12 cellular contexts compared by ENCODE assay signal in the genomic region with DNA sequence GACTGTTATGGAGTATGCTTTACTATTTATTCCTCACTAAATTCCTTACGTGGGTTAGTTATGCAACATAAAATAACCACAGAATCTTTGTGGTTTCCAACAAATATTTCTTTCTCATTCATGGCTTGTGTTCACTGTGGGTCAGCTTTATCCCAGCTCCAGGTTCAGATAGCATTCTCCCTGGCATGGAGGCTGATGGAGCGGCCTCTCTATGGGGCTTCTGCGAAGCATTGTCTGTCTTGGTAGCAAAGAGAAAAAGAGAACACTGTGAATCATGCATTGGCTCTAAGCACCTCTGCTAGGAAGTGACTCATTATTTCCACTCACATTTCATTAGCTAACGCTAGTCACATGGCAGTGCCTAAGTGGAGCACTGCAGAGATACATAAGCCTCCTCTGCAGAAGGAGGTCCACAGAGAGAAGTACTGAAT.
DNase-seq lines count a peak whose midpoint lies in the region; ATAC-seq and TF ChIP-seq lines count a peak whose summit lies in the region.
"Had no signal": no experiment of that assay in that cellular context is flagged by ENCODE, and none has a peak within 500 bp of the region (broad histone marks: within the 10 kb centered on the region; RNA-seq: fewer than 3 reads in every experiment).

No MANE protein-coding gene starts in this region.

- H2BK5ac ChIP-seq in neuronal stem cell (ENCODE audit: low read length), result no peak overlapping the region

- H3F3A ChIP-seq in GM23248 (ENCODE audit: insufficient read depth), result no peaks in the 10 kb centered on the region

- H3K4me2 ChIP-seq in GM23248 (ENCODE audit: unreplicated experiment) (peak overlapping the region; percentile 10), neuronal stem cell (ENCODE audit: insufficient read depth, low read length, poor library complexity, severe bottlenecking) (no peak overlapping the region)

- no peak overlapping the region for H3K4ac ChIP-seq in neuronal stem cell (ENCODE audit: low read length)

- H2BK15ac ChIP-seq in neuronal stem cell (ENCODE audit: low read length), result no peak overlapping the region

- in situ Hi-C loops in GM23248 (cut with MboI), result no loop called here

- H4K8ac ChIP-seq in neuronal stem cell (ENCODE audit: low read depth, low read length), result no peak overlapping the region

- no peak overlapping the region for H2BK120ac ChIP-seq in neuronal stem cell (ENCODE audit: low read depth, low read length)

- H3K27me3 ChIP-seq in GM23248 (replicated peaks; ENCODE audit: insufficient read depth) (no peaks in the 10 kb centered on the region), neuronal stem cell (ENCODE audit: control insufficient read depth in 3 of 3, insufficient read depth in 3 of 3, low read depth in 1 of 3, low read length in 3 of 3) (no peaks in the 10 kb centered on the region)

- H3K79me2 ChIP-seq in GM23248 (ENCODE audit: insufficient read depth), result no peaks in the 10 kb centered on the region

- H3K14ac ChIP-seq in neuronal stem cell (ENCODE audit: low read length), result no peak overlapping the region

- no peaks in the 10 kb centered on the region for H3K9me2 ChIP-seq in GM23248 (ENCODE audit: insufficient read depth)

- H3K79me1 ChIP-seq in neuronal stem cell (ENCODE audit: low read depth, low read length), result no peaks in the 10 kb centered on the region

- H3K4me1 ChIP-seq in GM23248 (ENCODE audit: insufficient read depth) (peaks cover 10% of the 10 kb centered on the region; the same call in 1 of the 2 replicates), neuronal stem cell (ENCODE audit: control insufficient read depth in 2 of 2, insufficient read depth in 1 of 2, low read depth in 1 of 2, low read length in 2 of 2) (no peaks in the 10 kb centered on the region)
- H3K4me1 ChIP-seq: prostate gland had no signal

- DNase-seq in GM23248, result peak; percentile 90
- DNase-seq in NCI-H226, result peak; percentile 93
- peak; percentile 89 to 92 for DNase-seq in cardiac fibroblast (ENCODE audit: low read depth in 2 of 2)
- no peak for DNase-seq in neuronal stem cell (ENCODE audit: low spot score)
- DNase-seq in anterior cingulate cortex (lab: John Stamatoyannopoulos, UW), result no peak
- no peak for DNase-seq in DMS153 treated with DMSO at 0.1 percent for 48 hours (lab: John Stamatoyannopoulos, UW; ENCODE audit: unreplicated experiment)
- DNase-seq: GOT3; MM.1S; stimulated activated naive CD4-positive, alpha-beta T cell treated with Interleukin-2 at 50 U/mL for 16 hours had no signal

- H3K36me3 ChIP-seq in GM23248 (ENCODE audit: low read depth) (no peaks in the 10 kb centered on the region), neuronal stem cell (replicated peaks in 1 of 2; ENCODE audit: control insufficient read depth in 2 of 2, insufficient read depth in 2 of 2, low read length in 2 of 2) (no peaks in the 10 kb centered on the region)
- H3K36me3 ChIP-seq: prostate gland had no signal

- H2AFZ ChIP-seq in GM23248 (no peak overlapping the region), neuronal stem cell (ENCODE audit: low read length) (peak overlapping the region; percentile 73)

- no peaks in the 10 kb centered on the region for H3K9me3 ChIP-seq in GM23248 (ENCODE audit: low read depth)
- peaks cover 0 to 4% of the 10 kb centered on the region in 2 donors for H3K9me3 ChIP-seq in neuronal stem cell (replicated peaks in 1 of 2; ENCODE audit: control insufficient read depth in 2 of 2, insufficient read depth in 1 of 2, low read depth in 1 of 2, low read length in 2 of 2)
- H3K9me3 ChIP-seq: prostate gland had no signal

- H4K20me1 ChIP-seq in GM23248 (ENCODE audit: insufficient read depth), result no peaks in the 10 kb centered on the region

- H2AK5ac ChIP-seq in neuronal stem cell (ENCODE audit: low read depth, low read length), result no peak overlapping the region

- no peak overlapping the region for H3K23ac ChIP-seq in neuronal stem cell (ENCODE audit: low read depth, low read length, poor library complexity)

- H3K9ac ChIP-seq in GM23248 (no peak overlapping the region), neuronal stem cell (ENCODE audit: low read depth, low read length, poor library complexity) (no peak overlapping the region)

- H3K18ac ChIP-seq in neuronal stem cell (ENCODE audit: low read length), result no peak overlapping the region

- no peak for TF ChIP-seq CTCF in cardiac fibroblast (IDR thresholded peaks at IDR 0.05; ENCODE audit: low read depth, low read length)

- no peak overlapping the region for H4K91ac ChIP-seq in neuronal stem cell (ENCODE audit: low read depth, low read length, poor library complexity)

- H3K27ac ChIP-seq in GM23248 (0 out of 2 replicates have a peak overlapping the region, but pooled peaks have one; percentile 7), neuronal stem cell (replicated peaks; ENCODE audit: low read length) (no peak overlapping the region)
- H3K27ac ChIP-seq: prostate gland had no signal

- ATAC-seq in HG03045 (IDR thresholded peaks at IDR 0.05; ENCODE audit: unreplicated experiment) (no peak), HG02588 (IDR thresholded peaks at IDR 0.05; ENCODE audit: unreplicated experiment) (no peak)

- no peak overlapping the region for H2BK12ac ChIP-seq in neuronal stem cell (ENCODE audit: low read length)

- 56 to 59% methylated on average over 4 of the region's 4 CpGs for WGBS in GM23248 (ENCODE audit: low coverage in 1 of 2, low lambda C conversion rate in 2 of 2, missing lambda C conversion rate in 2 of 2), 2 experiments
- WGBS in neuronal stem cell (ENCODE audit: extremely low coverage in 2 of 2, insufficient read length in 2 of 2, insufficient replicate concordance in 1 of 2), 2 donors, result no CpG with 5 or more reads among the region's 4 CpGs

- H3K4me3 ChIP-seq in GM23248, result no peak overlapping the region
- H3K4me3 ChIP-seq in cardiac fibroblast (replicated peaks in 1 of 2; ENCODE audit: low read depth in 2 of 2, low read length in 2 of 2), result no peak overlapping the region
- no peak overlapping the region for H3K4me3 ChIP-seq in neuronal stem cell (ENCODE audit: low read length in 2 of 2)
- H3K4me3 ChIP-seq: prostate gland had no signal

Comparison
In these comparisons a context has a peak if more than half of its experiments do, and no peak if none do; other contexts are left out.
1. DNase-seq: peak in GM23248 (single experiment), NCI-H226 (single experiment) and cardiac fibroblast (2 of 2); none in neuronal stem cell (single experiment), anterior cingulate cortex (0 of 58) and DMS153 treated with DMSO at 0.1 percent for 48 hours (single experiment).